Comparison of ENCODE assay signal across 14 cellular contexts in the genomic region with DNA sequence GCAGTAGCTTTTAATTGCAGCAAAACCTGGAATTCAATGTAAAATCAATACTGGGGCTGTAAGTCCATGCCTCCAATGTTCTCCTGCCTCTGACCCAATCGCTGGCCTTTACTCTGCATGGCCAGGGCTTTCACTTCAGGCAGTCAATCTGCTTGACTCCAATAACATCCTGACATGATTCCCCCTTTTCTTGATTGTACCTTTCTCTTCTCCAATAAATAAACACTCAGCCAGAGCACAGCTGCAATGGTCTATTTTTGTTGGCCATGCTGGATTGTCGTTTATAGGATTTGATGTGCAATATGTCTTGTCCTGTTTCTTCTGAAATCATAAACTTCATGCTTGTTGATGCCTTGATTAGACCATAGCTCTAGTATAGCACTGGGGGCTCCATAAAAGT.
DNase-seq lines count a peak whose midpoint lies in the region; ATAC-seq and TF ChIP-seq lines count a peak whose summit lies in the region.
"Had no signal": no experiment of that assay in that cellular context is flagged by ENCODE, and none has a peak within 500 bp of the region (broad histone marks: within the 10 kb centered on the region; RNA-seq: fewer than 3 reads in every experiment).

No MANE protein-coding gene starts in this region.

- BruUV-seq in MCF 10A (replicated peaks; lab: Mats Ljungman, UMichigan): no TSS peak

- intact Hi-C loops in MCF 10A (cut with micrococcal nuclease) (loop anchor here (5.0 kb wide), 2 partner anchors 1180 to 1390 kb away; no protein-coding TSS in a partner anchor), lower lobe of right lung (cut with DNase I) (loop anchor here (10.0 kb wide), 1 partner anchor 98 kb away; the partner anchor contains the start of gene COL1A2), stomach (cut with DNase I; ENCODE audit: low total_unique reads) (no loop called here)

- CTCF ChIA-PET in MCF 10A (lab: Yijun Ruan, JAX): interaction anchor here (0.6 to 9.2 kb wide), 15 partner anchors 8 to 1429 kb away, joined by 3 to 128 read pairs (median 4); partner anchors contain the start of gene COL1A2
- CTCF ChIA-PET in CD8-positive, alpha-beta memory T cell (lab: Charles Lee): no interaction called here

- no peaks in the 10 kb centered on the region for H4K20me1 ChIP-seq in GM23248 (ENCODE audit: insufficient read depth)

- TF ChIP-seq CTCF in MCF 10A (IDR thresholded peaks at IDR 0.05; ENCODE audit: unreplicated experiment) (no peak), lower lobe of right lung (IDR thresholded peaks at IDR 0.05) (no peak), stomach (IDR thresholded peaks at IDR 0.05) (no peak)

- H3K4me1 ChIP-seq in GM23248 (ENCODE audit: insufficient read depth) (peaks cover 72% of the 10 kb centered on the region), lower lobe of right lung (no peaks in the 10 kb centered on the region), stomach (peaks cover 0 to 45% (median 26%) of the 10 kb centered on the region in 4 donors)
- no peaks in the 10 kb centered on the region for H3K4me1 ChIP-seq in CD8-positive, alpha-beta memory T cell (ENCODE audit: insufficient read depth, low read length)

- no peaks in the 10 kb centered on the region for H3K9me3 ChIP-seq in GM23248 (ENCODE audit: low read depth)
- no peaks in the 10 kb centered on the region for H3K9me3 ChIP-seq in lower lobe of right lung
- no peaks in the 10 kb centered on the region for H3K9me3 ChIP-seq in stomach
- no peaks in the 10 kb centered on the region for H3K9me3 ChIP-seq in CD8-positive, alpha-beta memory T cell (ENCODE audit: low read length)

- no peak for TF ChIP-seq EP300 in stomach (IDR thresholded peaks at IDR 0.05)

- H3K27ac ChIP-seq in GM23248: peak overlapping the region; percentile 99
- peak overlapping the region; percentile 59 for H3K27ac ChIP-seq in lower lobe of right lung
- peak overlapping the region in 4 of 5 donors; percentile 62 to 82 (median 78) for H3K27ac ChIP-seq in stomach
- no peak overlapping the region for H3K27ac ChIP-seq in CD8-positive, alpha-beta memory T cell (ENCODE audit: low read depth, low read length)

- POLR2A ChIA-PET in MCF 10A (lab: Yijun Ruan, JAX): interaction anchor here (0.8 to 1.3 kb wide), 3 partner anchors 17 to 149 kb away, joined by 3 to 4 read pairs (median 4); no protein-coding TSS in a partner anchor
- POLR2A ChIA-PET in CD8-positive, alpha-beta memory T cell (lab: Charles Lee): no interaction called here

- no peaks in the 10 kb centered on the region for H3K9me2 ChIP-seq in GM23248 (ENCODE audit: insufficient read depth)

- H3K4me3 Mint-ChIP-seq in MCF 10A (ENCODE audit: unreplicated experiment): no peak overlapping the region
- H3K4me3 Mint-ChIP-seq in CD8-positive, alpha-beta memory T cell: no peak overlapping the region
- H3K4me3 Mint-ChIP-seq: activated T-cell treated with anti-CD3 and anti-CD28 coated beads, Interleukin-2, amount 50 U/mL, for 4 hours; naive thymus-derived CD4-positive, alpha-beta T cell had no signal

- H3K27me3 ChIP-seq in GM23248 (replicated peaks; ENCODE audit: insufficient read depth) (no peaks in the 10 kb centered on the region), lower lobe of right lung (ENCODE audit: low read depth) (no peaks in the 10 kb centered on the region), stomach (no peaks in the 10 kb centered on the region)
- no peaks in the 10 kb centered on the region for H3K27me3 ChIP-seq in CD8-positive, alpha-beta memory T cell (ENCODE audit: insufficient read depth, low read length, poor library complexity, severe bottlenecking)

- peaks cover 72% of the 10 kb centered on the region for H3F3A ChIP-seq in GM23248 (ENCODE audit: insufficient read depth)

- DNase-seq in GM23248 (peak; percentile 63), MCF 10A (ENCODE audit: unreplicated experiment) (no peak), lower lobe of right lung (no peak), stomach (no peak)
- no peak for DNase-seq in stimulated activated CD4-positive, alpha-beta T cell treated with anti-CD3 and anti-CD28 coated beads, Interleukin-4, amount 100 ng/mL, for 4 hours
- DNase-seq in CD8-positive, alpha-beta memory T cell: no peak
- DNase-seq in stimulated activated CD4-positive, alpha-beta T cell treated with anti-CD3 and anti-CD28 coated beads, Interleukin-1b, Interleukin-23, amount 100 ng/mL, for 48 hours: no peak
- DNase-seq: activated CD4-positive, alpha-beta T cell treated with anti-CD3 and anti-CD28 coated beads for 1 hour; activated T-cell treated with anti-CD3 and anti-CD28 coated beads, Interleukin-2, amount 50 U/mL, for 4 hours; amygdala; Karpas-422; naive thymus-derived CD4-positive, alpha-beta T cell; NCI-H1930 had no signal

- no peaks in the 10 kb centered on the region for H3K9me3 Mint-ChIP-seq in MCF 10A (ENCODE audit: unreplicated experiment)
- no peaks in the 10 kb centered on the region for H3K9me3 Mint-ChIP-seq in CD8-positive, alpha-beta memory T cell
- H3K9me3 Mint-ChIP-seq: activated T-cell treated with anti-CD3 and anti-CD28 coated beads, Interleukin-2, amount 50 U/mL, for 4 hours had no signal

- no peak for TF ChIP-seq POLR2A in stomach (IDR thresholded peaks at IDR 0.05)

- H3K4me1 Mint-ChIP-seq in MCF 10A (ENCODE audit: insufficient read depth, unreplicated experiment): peaks cover 38% of the 10 kb centered on the region
- H3K4me1 Mint-ChIP-seq in CD8-positive, alpha-beta memory T cell: no peaks in the 10 kb centered on the region
- H3K4me1 Mint-ChIP-seq: naive thymus-derived CD4-positive, alpha-beta T cell had no signal

- no peak overlapping the region for H2AFZ ChIP-seq in GM23248

- H3K4me3 ChIP-seq in GM23248: peak overlapping the region; percentile 74
- no peak overlapping the region for H3K4me3 ChIP-seq in lower lobe of right lung
- H3K4me3 ChIP-seq in stomach: peak overlapping the region in 1 of 4 donors; percentile 13
- no peak overlapping the region for H3K4me3 ChIP-seq in CD8-positive, alpha-beta memory T cell (ENCODE audit: low read length)

- WGBS in GM23248 (ENCODE audit: low coverage in 1 of 2, low lambda C conversion rate in 2 of 2, missing lambda C conversion rate in 2 of 2), 2 experiments: 0 to 4% methylated on average over 2 of the region's 2 CpGs
- WGBS in stomach, 5 donors: 54 to 87% (median 73%) methylated on average over 2 of the region's 2 CpGs

- in situ Hi-C loops in GM23248 (cut with MboI): loop anchor here (10.0 to 25.0 kb wide), 4 partner anchors 98 to 940 kb away; partner anchors contain the start of gene COL1A2

- H3K4me2 ChIP-seq in GM23248 (ENCODE audit: unreplicated experiment): peak overlapping the region; percentile 93

- H3K9ac ChIP-seq in GM23248: peak overlapping the region; percentile 95

- H3K27ac Mint-ChIP-seq in MCF 10A (ENCODE audit: low read depth, unreplicated experiment): peak overlapping the region; percentile 77
- H3K27ac Mint-ChIP-seq in CD8-positive, alpha-beta memory T cell: no peak overlapping the region
- H3K27ac Mint-ChIP-seq: naive thymus-derived CD4-positive, alpha-beta T cell had no signal

- H3K36me3 ChIP-seq in GM23248 (ENCODE audit: low read depth) (no peaks in the 10 kb centered on the region), lower lobe of right lung (no peaks in the 10 kb centered on the region), stomach (no peaks in the 10 kb centered on the region)
- H3K36me3 ChIP-seq in CD8-positive, alpha-beta memory T cell (ENCODE audit: insufficient read depth, low read length): no peaks in the 10 kb centered on the region

- ATAC-seq in lower lobe of right lung: no peak
- no peak for ATAC-seq in GM21515 (IDR thresholded peaks at IDR 0.05; ENCODE audit: unreplicated experiment)
- ATAC-seq: activated T-cell treated with anti-CD3 and anti-CD28 coated beads, Interleukin-2, amount 50 U/mL, for 4 hours; naive thymus-derived CD4-positive, alpha-beta T cell had no signal

- peaks cover 82% of the 10 kb centered on the region for H3K79me2 ChIP-seq in GM23248 (ENCODE audit: insufficient read depth)

- no peaks in the 10 kb centered on the region for H3K36me3 Mint-ChIP-seq in MCF 10A (ENCODE audit: insufficient read depth, unreplicated experiment)
- H3K36me3 Mint-ChIP-seq in CD8-positive, alpha-beta memory T cell: no peaks in the 10 kb centered on the region
- H3K36me3 Mint-ChIP-seq: naive thymus-derived CD4-positive, alpha-beta T cell had no signal

- no peaks in the 10 kb centered on the region for H3K27me3 Mint-ChIP-seq in MCF 10A (ENCODE audit: insufficient read depth, unreplicated experiment)
- H3K27me3 Mint-ChIP-seq in CD8-positive, alpha-beta memory T cell: no peaks in the 10 kb centered on the region
